10 cellular contexts compared by ENCODE assay signal in the genomic region with DNA sequence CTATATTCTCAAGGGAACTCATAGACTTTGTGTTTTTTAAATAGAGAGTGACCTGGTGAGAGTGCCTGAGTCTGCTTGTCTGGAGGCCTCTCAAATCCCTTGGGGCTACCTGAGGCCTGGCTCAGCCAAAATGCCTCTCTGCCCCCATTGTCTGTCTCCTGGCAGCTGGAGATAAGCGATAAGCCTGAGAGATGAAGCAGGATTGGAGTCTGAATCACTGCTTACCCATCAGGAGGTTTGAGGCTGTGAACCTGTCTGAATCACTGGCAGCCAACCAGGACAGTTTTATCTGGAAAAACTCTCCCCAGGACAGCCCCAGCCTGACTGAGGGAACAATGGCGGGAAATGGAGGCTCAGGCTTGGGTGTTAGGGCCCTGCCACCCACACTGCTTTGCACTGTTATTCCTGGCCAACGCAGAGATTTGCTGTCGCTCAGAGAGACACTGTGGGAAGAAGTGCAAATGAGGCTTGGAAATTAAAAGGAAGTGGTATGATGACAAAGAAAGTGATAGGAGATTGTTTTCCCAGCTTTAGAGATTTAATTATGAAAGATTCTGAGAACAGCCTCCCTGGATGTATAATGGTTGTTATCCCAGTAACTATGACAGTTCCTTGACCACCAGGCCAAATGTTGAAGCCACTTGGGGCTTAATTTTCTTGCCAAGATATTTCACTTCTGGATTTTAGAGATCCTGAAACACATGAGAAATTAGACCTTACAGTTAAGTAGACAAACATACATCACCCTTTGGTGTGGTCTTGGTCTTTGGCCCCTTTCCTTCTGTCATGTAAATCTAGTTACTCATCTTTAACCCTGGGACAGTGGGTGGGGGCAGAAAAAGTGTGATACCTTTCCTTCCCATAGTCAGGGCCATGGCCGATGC.
DNase-seq lines count a peak whose midpoint lies in the region; TF ChIP-seq lines count a peak whose summit lies in the region.
"Had no signal": no experiment of that assay in that cellular context is flagged by ENCODE, and none has a peak within 500 bp of the region (broad histone marks: within the 10 kb centered on the region; RNA-seq: fewer than 3 reads in every experiment).

No MANE protein-coding gene starts in this region.

- H3K27ac ChIP-seq in BLaER1 (no peak overlapping the region), SJCRH30 (no peak overlapping the region), left ventricle myocardium inferior (replicated peaks) (peak overlapping the region; percentile 12)
- H3K27ac ChIP-seq: C4-2B had no signal

- H3K36me3 ChIP-seq in BLaER1 (no peaks in the 10 kb centered on the region), SJCRH30 (no peaks in the 10 kb centered on the region), left ventricle myocardium inferior (no peaks in the 10 kb centered on the region)

- H3K27ac Mint-ChIP-seq in CD14-positive monocyte: no peak overlapping the region
- no peak overlapping the region for H3K27ac Mint-ChIP-seq in osteocyte (ENCODE audit: unreplicated experiment)

- H3K9me3 Mint-ChIP-seq in CD14-positive monocyte (peaks cover 3 to 13% (median 5%) of the 10 kb centered on the region in 7 donors), osteocyte (ENCODE audit: unreplicated experiment) (no peaks in the 10 kb centered on the region)

- TF ChIP-seq CTCF in left ventricle myocardium inferior (IDR thresholded peaks at IDR 0.05; ENCODE audit: borderline replicate concordance) (no peak), CD14-positive monocyte (IDR thresholded peaks at IDR 0.05) (no peak), osteocyte (IDR thresholded peaks at IDR 0.05) (no peak)

- H3K36me3 Mint-ChIP-seq in CD14-positive monocyte: no peaks in the 10 kb centered on the region
- H3K36me3 Mint-ChIP-seq in osteocyte (ENCODE audit: unreplicated experiment): no peaks in the 10 kb centered on the region

- H3K27me3 ChIP-seq in BLaER1 (no peaks in the 10 kb centered on the region), SJCRH30 (no peaks in the 10 kb centered on the region), left ventricle myocardium inferior (ENCODE audit: low read depth) (no peaks in the 10 kb centered on the region)

- H3K4me1 ChIP-seq in BLaER1 (peaks cover 15% of the 10 kb centered on the region), SJCRH30 (peaks cover 32% of the 10 kb centered on the region), left ventricle myocardium inferior (peaks cover 18% of the 10 kb centered on the region)

- H3K4me3 ChIP-seq in BLaER1: no peak overlapping the region
- no peak overlapping the region for H3K4me3 ChIP-seq in SJCRH30
- H3K4me3 ChIP-seq in left ventricle myocardium inferior: no peak overlapping the region

- peaks cover 8% of the 10 kb centered on the region for H3K4me1 Mint-ChIP-seq in CD14-positive monocyte
- peaks cover 3% of the 10 kb centered on the region for H3K4me1 Mint-ChIP-seq in osteocyte (ENCODE audit: unreplicated experiment)

- H3K4me3 Mint-ChIP-seq in CD14-positive monocyte: no peak overlapping the region
- no peak overlapping the region for H3K4me3 Mint-ChIP-seq in osteocyte (ENCODE audit: unreplicated experiment)

- DNase-seq in HCEC 1CT (peak; percentile 6), SJCRH30 (peak; percentile 35 to 68), left ventricle myocardium inferior (peak; percentile 15), SHP77 treated with DMSO at 0.1 percent for 48 hours (lab: John Stamatoyannopoulos, UW) (no peak), CD14-positive monocyte (ENCODE audit: low spot score) (no peak), osteocyte (ENCODE audit: extremely low spot score, unreplicated experiment) (no peak), midbrain (lab: John Stamatoyannopoulos, UW) (no peak)
- DNase-seq: activated CD4-positive, CD25-positive, alpha-beta regulatory T cell treated with anti-CD3 and anti-CD28 coated beads, Interleukin-2, amount 50 U/mL, for 72 hours had no signal

- H3K9me3 ChIP-seq in BLaER1 (peaks cover 24% of the 10 kb centered on the region), SJCRH30 (replicated peaks) (0 out of 2 replicates have a peak, but pooled peaks cover 4% of the 10 kb centered on the region), left ventricle myocardium inferior (replicated peaks) (no peaks in the 10 kb centered on the region)

- no peaks in the 10 kb centered on the region for H4K20me1 ChIP-seq in BLaER1

- H3K9ac ChIP-seq in BLaER1: no peak overlapping the region

- intact Hi-C loops in left ventricle myocardium inferior (cut with micrococcal nuclease): no loop called here
- intact Hi-C loops in CD14-positive monocyte (cut with micrococcal nuclease): no loop called here

- H3K27me3 Mint-ChIP-seq in CD14-positive monocyte (ENCODE audit: low read depth in 3 of 3): peaks cover 6 to 14% (median 9%) of the 10 kb centered on the region in 3 donors
- H3K27me3 Mint-ChIP-seq in osteocyte (ENCODE audit: unreplicated experiment): peaks cover 14% of the 10 kb centered on the region

- H3K4me2 ChIP-seq in BLaER1: peak overlapping the region; percentile 8; the same call in 1 of the 2 replicates

Comparison
In these comparisons a context has a peak if more than half of its experiments do, and no peak if none do; other contexts are left out.
1. DNase-seq: peak in HCEC 1CT (single experiment), SJCRH30 (2 of 2) and left ventricle myocardium inferior (single experiment); none in SHP77 treated with DMSO at 0.1 percent for 48 hours (single experiment), CD14-positive monocyte (single experiment), osteocyte (single experiment) and midbrain (single experiment).